1 cellular context compared by ENCODE assay signal in the genomic region with DNA sequence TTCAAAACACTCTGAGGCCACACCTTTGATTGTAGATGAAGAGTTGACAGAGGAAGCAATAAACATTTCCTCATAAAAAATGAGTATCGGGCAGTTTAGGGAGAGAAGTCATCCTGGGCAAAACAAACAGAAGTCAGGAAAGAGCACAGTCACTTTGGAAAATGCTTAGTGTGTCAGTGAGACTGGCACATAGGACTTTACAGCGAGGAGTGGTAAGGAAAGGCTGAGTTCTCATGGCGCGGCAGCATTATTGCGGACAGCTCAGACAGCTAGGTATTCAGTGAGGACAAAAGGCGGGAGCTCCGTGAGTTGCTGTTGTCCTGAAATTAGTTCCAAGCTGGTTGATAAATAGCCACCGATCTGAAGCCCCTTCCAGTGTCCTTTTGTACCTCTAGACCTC.
TF ChIP-seq lines count a peak whose summit lies in the region.

No MANE protein-coding gene starts in this region.

TF ChIP-seq in IMR-90, 13 proteins besides CTCF, POLR2A, EP300 and RAD21 (continued from another document):
- TF ChIP-seq FOS (IDR thresholded peaks at IDR 0.05; ENCODE audit: low read depth, low read length) = no peak
